ENCODE assay signal across 8 cellular contexts in genomic region chr5:72847989-72848473, GRCh38. TPM values are rescaled to one million over a fixed set of nuclear protein-coding genes. Genes with fewer than 3 reads are reported as not detected.
DNase-seq lines count a peak whose midpoint lies in the region; ATAC-seq and TF ChIP-seq lines count a peak whose summit lies in the region.

No MANE protein-coding gene starts in this region.

- H3K27me3 Mint-ChIP-seq in activated T-helper 2 cell treated with anti-CD3 and anti-CD28 coated beads, Interferon-gamma antibody, Interleukin-2, Interleukin-4, amounts not matched to agents 10 μg/mL and 5 μg/mL and 100 μg/mL, durations not matched to agents 14 hours and 24 hours and 36 hours (ENCODE audit: low read depth), result peaks cover 14% of the 10 kb centered on the region
- no peaks in the 10 kb centered on the region for H3K27me3 Mint-ChIP-seq in natural killer cell (ENCODE audit: low read depth in 2 of 2)

- H3K4me3 Mint-ChIP-seq in activated T-helper 2 cell treated with anti-CD3 and anti-CD28 coated beads, Interferon-gamma antibody, Interleukin-2, Interleukin-4, amounts not matched to agents 10 μg/mL and 5 μg/mL and 100 μg/mL, durations not matched to agents 14 hours and 24 hours and 36 hours (ENCODE audit: low read depth), result peak overlapping the region; percentile 95
- H3K4me3 Mint-ChIP-seq in natural killer cell, result peak overlapping the region; percentile 95

- TF ChIP-seq CTCF in natural killer cell (IDR thresholded peaks at IDR 0.05), result no peak

- peaks cover 35% of the 10 kb centered on the region for H3K4me1 Mint-ChIP-seq in activated T-helper 2 cell treated with anti-CD3 and anti-CD28 coated beads, Interferon-gamma antibody, Interleukin-2, Interleukin-4, amounts not matched to agents 10 μg/mL and 5 μg/mL and 100 μg/mL, durations not matched to agents 14 hours and 24 hours and 36 hours (ENCODE audit: low read depth)
- H3K4me1 Mint-ChIP-seq in natural killer cell, result peaks cover 46% of the 10 kb centered on the region in 2 donors

- ATAC-seq in GM21717 (IDR thresholded peaks at IDR 0.05; ENCODE audit: unreplicated experiment), result peak; percentile 82
- ATAC-seq in natural killer cell, result peak; percentile 79 to 91 (median 84)

- peaks cover 26% of the 10 kb centered on the region for H3K36me3 Mint-ChIP-seq in activated T-helper 2 cell treated with anti-CD3 and anti-CD28 coated beads, Interferon-gamma antibody, Interleukin-2, Interleukin-4, amounts not matched to agents 10 μg/mL and 5 μg/mL and 100 μg/mL, durations not matched to agents 14 hours and 24 hours and 36 hours (ENCODE audit: low read depth)
- no peaks in the 10 kb centered on the region for H3K36me3 Mint-ChIP-seq in natural killer cell

- H3K27ac Mint-ChIP-seq in activated T-helper 2 cell treated with anti-CD3 and anti-CD28 coated beads, Interferon-gamma antibody, Interleukin-2, Interleukin-4, amounts not matched to agents 10 μg/mL and 5 μg/mL and 100 μg/mL, durations not matched to agents 14 hours and 24 hours and 36 hours, result peak overlapping the region; percentile 97
- H3K27ac Mint-ChIP-seq in natural killer cell, result peak overlapping the region; percentile 93 to 97

- intact Hi-C loops in activated T-helper 2 cell treated with anti-CD3 and anti-CD28 coated beads, Interferon-gamma antibody, Interleukin-2, Interleukin-4, amounts not matched to agents 10 μg/mL and 5 μg/mL and 100 μg/mL, durations not matched to agents 14 hours and 24 hours and 36 hours (cut with micrococcal nuclease), result loop anchor here (1.0 to 5.0 kb wide), 4 partner anchors 23 to 539 kb away; no protein-coding TSS in a partner anchor
- intact Hi-C loops in natural killer cell (cut with micrococcal nuclease), result loop anchor here (1.0 to 5.0 kb wide), 2 partner anchors 32 to 109 kb away; partner anchors contain the start of genes FCHO2 and TNPO1

- in situ Hi-C loops in KBM-7 (cut with MboI; ENCODE audit: low pct_unique_long_range_greater_than_20kb, low sequenced_read_pairs), result no loop called here

- peak; percentile 47 for DNase-seq in DMS79 treated with DMSO at 0.1 percent for 48 hours (lab: John Stamatoyannopoulos, UW)
- DNase-seq in KBM-7, result peak; percentile 89
- peak; percentile 86 for DNase-seq in RPMI7951 (ENCODE audit: low read depth)
- DNase-seq in activated T-helper 2 cell treated with anti-CD3 and anti-CD28 coated beads, Interferon-gamma antibody, Interleukin-2, Interleukin-4, amounts not matched to agents 10 μg/mL and 5 μg/mL and 100 μg/mL, durations not matched to agents 14 hours and 24 hours and 36 hours (ENCODE audit: low spot score), result peak; percentile 82
- DNase-seq in fibroblast of peridontal ligament (ENCODE audit: extremely low read depth), result peak; percentile 92
- peak; percentile 88 for DNase-seq in natural killer cell
- peak; percentile 68 to 87 (median 80) for DNase-seq in stimulated activated naive CD4-positive, alpha-beta T cell (lab: John Stamatoyannopoulos, UW)

- no peaks in the 10 kb centered on the region for H3K9me3 Mint-ChIP-seq in activated T-helper 2 cell treated with anti-CD3 and anti-CD28 coated beads, Interferon-gamma antibody, Interleukin-2, Interleukin-4, amounts not matched to agents 10 μg/mL and 5 μg/mL and 100 μg/mL, durations not matched to agents 14 hours and 24 hours and 36 hours
- H3K9me3 Mint-ChIP-seq in natural killer cell, result no peaks in the 10 kb centered on the region

RNA-seq across cellular contexts. Expression of gene TNPO1, which starts 31.6 kb away (rescaled TPM):
- 112 and 127 TPM in 2 replicates for total RNA-seq in RPMI7951 (2014; rRNA removed; shearing (Covaris generic))
- total RNA-seq in activated T-helper 2 cell treated with anti-CD3 and anti-CD28 coated beads, Interferon-gamma antibody, Interleukin-2, Interleukin-4, amounts not matched to agents 10 μg/mL and 5 μg/mL and 100 μg/mL, durations not matched to agents 14 hours and 24 hours and 36 hours, result 112 and 121 TPM in 2 replicates
- total RNA-seq in natural killer cell, result 10 to 100 TPM; 64.9 to 98.3 (median 97.6) TPM

Comparison
In these comparisons a context has a peak if more than half of its experiments do, and no peak if none do; other contexts are left out.
1. Peak in every context shown above with its lines: DNase-seq and ATAC-seq.